Comparison of ENCODE assay signal across 21 cellular contexts in the genomic region with DNA sequence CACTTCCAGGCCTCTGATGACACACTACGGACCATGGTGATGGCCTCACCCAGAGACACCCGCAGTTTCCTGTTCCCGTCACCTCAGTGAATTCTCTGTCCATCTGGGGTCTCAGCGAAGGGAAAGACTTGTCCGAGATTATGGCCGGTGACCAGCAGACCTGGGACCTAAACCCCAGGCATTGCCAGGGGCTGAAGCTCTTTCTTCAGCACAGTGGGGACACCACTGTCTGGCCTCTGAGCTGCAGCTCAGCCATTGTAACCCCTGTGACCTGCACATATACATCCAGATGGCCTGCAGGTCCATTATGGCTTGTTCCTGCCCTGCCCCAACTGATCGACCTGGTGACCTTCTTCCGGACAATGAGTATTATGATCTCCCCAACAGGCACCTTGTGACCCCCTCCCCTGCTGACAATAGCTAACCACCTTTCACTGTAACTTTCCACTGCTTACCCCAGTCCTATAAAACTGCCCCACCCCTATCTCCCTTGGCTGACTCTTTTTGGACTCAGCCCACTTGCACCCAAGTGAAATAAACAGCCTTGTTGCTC. TPM values are rescaled to one million over a fixed set of nuclear protein-coding genes. Genes with fewer than 3 reads are reported as not detected.
DNase-seq lines count a peak whose midpoint lies in the region; ATAC-seq and TF ChIP-seq lines count a peak whose summit lies in the region.
"Had no signal": no experiment of that assay in that cellular context is flagged by ENCODE, and none has a peak within 500 bp of the region (broad histone marks: within the 10 kb centered on the region; RNA-seq: fewer than 3 reads in every experiment).

No MANE protein-coding gene starts in this region.

- H3K18ac ChIP-seq in H9 (ENCODE audit: insufficient read length, low read depth, low read length), result no peak overlapping the region

- H3K27ac ChIP-seq in H9 (ENCODE audit: insufficient read length, low read depth, low read length) (no peak overlapping the region), endodermal cell (ENCODE audit: low read depth, low read length) (no peak overlapping the region), rectal smooth muscle tissue (ENCODE audit: low read depth, low read length) (peak overlapping the region; percentile 46)
- H3K27ac ChIP-seq: PC-9, SJCRH30 had no signal

- no peak overlapping the region for H2BK12ac ChIP-seq in H9 (ENCODE audit: insufficient read length, low read depth, low read length)

- H2BK20ac ChIP-seq in H9 (ENCODE audit: low read depth, low read length, poor library complexity, severe bottlenecking), result no peak overlapping the region

- H3K4ac ChIP-seq in H9 (ENCODE audit: low read depth, low read length), result no peak overlapping the region

- no peak overlapping the region for H3K56ac ChIP-seq in H9 (ENCODE audit: insufficient read length, low read depth, low read length)

- peaks cover 33 to 38% of the 10 kb centered on the region in 2 experiments for H3K4me1 Mint-ChIP-seq in H9
- H3K4me1 Mint-ChIP-seq in endodermal cell, result peaks cover 17% of the 10 kb centered on the region
- H3K4me1 Mint-ChIP-seq in naive thymus-derived CD8-positive, alpha-beta T cell, result peaks cover 0 to 6% (median 2%) of the 10 kb centered on the region in 4 donors

- peak; percentile 9 for DNase-seq in GM10266 (ENCODE audit: extremely low spot score)
- peak; percentile 18 for DNase-seq in H9
- peak; percentile 37 for DNase-seq in endodermal cell
- DNase-seq in naive thymus-derived CD8-positive, alpha-beta T cell, result no peak
- no peak for DNase-seq in NCI-H2107 treated with DMSO at 0.1 percent for 48 hours (lab: John Stamatoyannopoulos, UW; ENCODE audit: unreplicated experiment)
- DNase-seq: ACHN; CD4-positive, alpha-beta T cell; GOT3; HFFc6; Karpas-422; MG63; NCI-H1092; NCI-H146; NCI-H2081 treated with DMSO at 0.1 percent for 48 hours; NCI-H524; PC-9; SJCRH30 had no signal

- no peak overlapping the region for H3K23ac ChIP-seq in H9 (ENCODE audit: insufficient read length, low read depth, low read length)

- no peak overlapping the region for H3T11ph ChIP-seq in H9 (ENCODE audit: low read length)

- no peaks in the 10 kb centered on the region; a peak in 2 of 7 replicates for H3K36me3 Mint-ChIP-seq in H9 (ENCODE audit: insufficient read depth in 1 of 3, low read depth in 3 of 3)
- no peaks in the 10 kb centered on the region for H3K36me3 Mint-ChIP-seq in endodermal cell (ENCODE audit: low read depth)
- peaks cover 0 to 12% (median 0%) of the 10 kb centered on the region in 3 donors for H3K36me3 Mint-ChIP-seq in naive thymus-derived CD8-positive, alpha-beta T cell

- H2AK5ac ChIP-seq in H9 (ENCODE audit: insufficient read length, low read length), result no peak overlapping the region

- no peak overlapping the region for H2BK120ac ChIP-seq in H9 (ENCODE audit: low read depth, low read length, poor library complexity, severe bottlenecking)

- no peak for ATAC-seq in naive thymus-derived CD8-positive, alpha-beta T cell
- no peak for ATAC-seq in GM19035 (IDR thresholded peaks at IDR 0.05; ENCODE audit: unreplicated experiment)

- H3K79me1 ChIP-seq in H9 (ENCODE audit: insufficient read depth, low read depth, low read length, poor library complexity, severe bottlenecking), result no peaks in the 10 kb centered on the region

- H4K5ac ChIP-seq in H9 (ENCODE audit: insufficient read length, low read depth, low read length), result no peak overlapping the region

- no peak overlapping the region for H2BK15ac ChIP-seq in H9 (ENCODE audit: low read depth, low read length)

- H3K9me3 Mint-ChIP-seq in H9 (no peaks in the 10 kb centered on the region), endodermal cell (peaks cover 2% of the 10 kb centered on the region)
- H3K9me3 Mint-ChIP-seq in naive thymus-derived CD8-positive, alpha-beta T cell, result no peaks in the 10 kb centered on the region
- H3K9me3 Mint-ChIP-seq: CD4-positive, alpha-beta T cell; HFFc6 had no signal

- no CpG with 5 or more reads among the region's 8 CpGs for WGBS in H9 (ENCODE audit: extremely low coverage, insufficient read length, low lambda C conversion rate)
- WGBS in endodermal cell (ENCODE audit: insufficient coverage in 1 of 2, insufficient read length in 1 of 2), 2 experiments, result 89 to 91% methylated on average over 8 of the region's 8 CpGs

- no peaks in the 10 kb centered on the region for H3K79me2 ChIP-seq in H9 (ENCODE audit: insufficient read depth, low read length)

- H3K9me3 ChIP-seq in H9 (ENCODE audit: control insufficient read depth, low read depth, low read length) (no peaks in the 10 kb centered on the region), endodermal cell (ENCODE audit: control insufficient read depth, low read length) (no peaks in the 10 kb centered on the region)
- H3K9me3 ChIP-seq: MG63, SJCRH30 had no signal

- H3K4me3 Mint-ChIP-seq in H9 (no peak overlapping the region; a peak in 1 of 5 replicates), endodermal cell (no peak overlapping the region)
- H3K4me3 Mint-ChIP-seq in naive thymus-derived CD8-positive, alpha-beta T cell, result no peak overlapping the region
- H3K4me3 Mint-ChIP-seq: CD4-positive, alpha-beta T cell; HFFc6 had no signal

- H4K8ac ChIP-seq in H9 (replicated peaks; ENCODE audit: insufficient read length, low read depth, low read length), result no peak overlapping the region

- no peaks in the 10 kb centered on the region for H4K20me1 ChIP-seq in H9 (ENCODE audit: control insufficient read depth, insufficient read depth, insufficient read length)

- H2BK5ac ChIP-seq in H9 (ENCODE audit: insufficient read length, low read length), result no peak overlapping the region

- H3K27me3 Mint-ChIP-seq in H9 (ENCODE audit: low read depth) (peaks cover 3% of the 10 kb centered on the region), endodermal cell (ENCODE audit: insufficient read depth) (peaks cover 5% of the 10 kb centered on the region)
- H3K27me3 Mint-ChIP-seq in naive thymus-derived CD8-positive, alpha-beta T cell, result no peaks in the 10 kb centered on the region
- H3K27me3 Mint-ChIP-seq: CD4-positive, alpha-beta T cell had no signal

- peaks cover 4% of the 10 kb centered on the region; the same call in 1 of the 2 replicates for H3K4me1 ChIP-seq in H9 (ENCODE audit: insufficient read depth, low read length)
- peaks cover 9% of the 10 kb centered on the region for H3K4me1 ChIP-seq in endodermal cell (ENCODE audit: control insufficient read depth, insufficient read depth, low read length)
- peaks cover 14% of the 10 kb centered on the region for H3K4me1 ChIP-seq in rectal smooth muscle tissue (ENCODE audit: control insufficient read depth, insufficient read depth, low read length)
- H3K4me1 ChIP-seq: SJCRH30 had no signal

- H3K4me3 ChIP-seq in endodermal cell (ENCODE audit: low read length) (no peak overlapping the region), rectal smooth muscle tissue (ENCODE audit: low read length) (no peak overlapping the region)
- H3K4me3 ChIP-seq: MG63, PC-9, SJCRH30 had no signal

- no peak overlapping the region for H2AFZ ChIP-seq in H9 (ENCODE audit: low read length)
- H2AFZ ChIP-seq: PC-9 had no signal

- H3K27ac Mint-ChIP-seq in H9, result no peak overlapping the region; a peak in 1 of 7 replicates
- H3K27ac Mint-ChIP-seq in endodermal cell, result no peak overlapping the region
- H3K27ac Mint-ChIP-seq in naive thymus-derived CD8-positive, alpha-beta T cell, result peak overlapping the region in 3 of 10 donors; percentile 33 to 82 (median 75)
- H3K27ac Mint-ChIP-seq: CD4-positive, alpha-beta T cell; HFFc6 had no signal

- no peak overlapping the region for H3K14ac ChIP-seq in H9 (ENCODE audit: insufficient read depth, low read length)

- H3K23me2 ChIP-seq in H9 (ENCODE audit: insufficient read length, low read depth, low read length, poor library complexity, severe bottlenecking), result no peaks in the 10 kb centered on the region

- H3K27me3 ChIP-seq in H9 (ENCODE audit: insufficient read depth, low read length) (no peaks in the 10 kb centered on the region), endodermal cell (ENCODE audit: control insufficient read depth, insufficient read depth, low read length, poor library complexity, severe bottlenecking) (no peaks in the 10 kb centered on the region), rectal smooth muscle tissue (ENCODE audit: control insufficient read depth, insufficient read depth, low read length) (no peaks in the 10 kb centered on the region)
- H3K27me3 ChIP-seq: MG63, SJCRH30 had no signal

- H3K36me3 ChIP-seq in endodermal cell (ENCODE audit: control insufficient read depth, insufficient read depth, low read length) (no peaks in the 10 kb centered on the region), rectal smooth muscle tissue (ENCODE audit: control insufficient read depth, insufficient read depth, low read length) (peaks cover 12% of the 10 kb centered on the region)
- H3K36me3 ChIP-seq: MG63, SJCRH30 had no signal

- no peak for TF ChIP-seq CTCF in GM10266 (IDR thresholded peaks at IDR 0.05; ENCODE audit: control insufficient read depth, insufficient read depth, low read depth, missing control alignments)
- TF ChIP-seq CTCF in H9 (conservative IDR thresholded peaks at IDR 0.05), result no peak
- TF ChIP-seq CTCF in endodermal cell (conservative IDR thresholded peaks at IDR 0.05), result no peak

- POLR2A ChIA-PET in naive thymus-derived CD8-positive, alpha-beta T cell (lab: Charles Lee), result no interaction called here

- no peak overlapping the region for H4K91ac ChIP-seq in H9 (ENCODE audit: insufficient read length, low read depth, low read length)

- no peak overlapping the region for H3K4me2 ChIP-seq in H9 (ENCODE audit: insufficient read depth, insufficient read length, low read length)
- H3K4me2 ChIP-seq: PC-9 had no signal

- no peak overlapping the region for H3K9ac ChIP-seq in H9 (ENCODE audit: extremely low read depth, insufficient read length, low read length)
- H3K9ac ChIP-seq in endodermal cell (ENCODE audit: extremely low read depth, low read length, poor library complexity, severe bottlenecking), result no peak overlapping the region
- H3K9ac ChIP-seq in rectal smooth muscle tissue (ENCODE audit: low read length), result no peak overlapping the region

RNA-seq across cellular contexts. Expression of gene CBX7, which starts 22.3 kb away (rescaled TPM):
- total RNA-seq in H9 (2021), result 3.7 and 4.2 TPM in 2 replicates
- total RNA-seq in endodermal cell, result 10 to 100 TPM; 14.2 to 22.0 TPM
- 6.0 TPM for polyA plus RNA-seq in endodermal cell (2013, experiment 1 of 2)
- 5.8 TPM for polyA plus RNA-seq in endodermal cell (2013, experiment 2 of 2)
- total RNA-seq in naive thymus-derived CD8-positive, alpha-beta T cell, result 100 to 1,000 TPM; 131 to 133 TPM
- polyA plus RNA-seq in naive thymus-derived CD8-positive, alpha-beta T cell, result 10 to 100 TPM; 19.1 to 23.1 (median 19.5) TPM

RNA-seq across cellular contexts. Expression of gene APOBEC3H, which starts 33.2 kb away (rescaled TPM):
- total RNA-seq in H9 (2021), result 0.48 TPM in 2 replicates
- total RNA-seq in endodermal cell, result not detected
- 0.32 TPM for polyA plus RNA-seq in endodermal cell (2013, experiment 1 of 2)
- polyA plus RNA-seq in endodermal cell (2013, experiment 2 of 2), result 0.62 TPM
- under 1 TPM in 1 of 2 experiments, not detected in 1; 0.55 TPM for total RNA-seq in naive thymus-derived CD8-positive, alpha-beta T cell
- 1 to 10 TPM in 1 of 3 donors, not detected in 2; 3.2 TPM for polyA plus RNA-seq in naive thymus-derived CD8-positive, alpha-beta T cell
- total RNA-seq: HT-29, SJCRH30 had no signal
- polyA plus RNA-seq: IMR-90 had no signal

RNA-seq across cellular contexts. Expression of gene APOBEC3G, which starts 53.2 kb away (rescaled TPM):
- total RNA-seq in H9 (2021), result 1.6 and 2.4 TPM in 2 replicates
- total RNA-seq in endodermal cell, result 10 to 100 TPM in 1 of 2 donors, 1 to 10 TPM in 1; 8.7 to 19.7 TPM
- polyA plus RNA-seq in endodermal cell (2013, experiment 1 of 2), result 5.9 TPM
- 9.5 TPM for polyA plus RNA-seq in endodermal cell (2013, experiment 2 of 2)
- 10 to 100 TPM; 24.3 to 27.4 TPM for total RNA-seq in naive thymus-derived CD8-positive, alpha-beta T cell
- 100 to 1,000 TPM in 1 of 3 donors, 10 to 100 TPM in 2; 30.6 to 113 (median 38.7) TPM for polyA plus RNA-seq in naive thymus-derived CD8-positive, alpha-beta T cell
- total RNA-seq: HT-29, SJCRH30 had no signal

Comparison
In these comparisons a context has a peak if more than half of its experiments do, and no peak if none do; other contexts are left out.
1. DNase-seq: peak in GM10266 (single experiment), H9 (single experiment) and endodermal cell (single experiment); none in naive thymus-derived CD8-positive, alpha-beta T cell (0 of 10) and NCI-H2107 treated with DMSO at 0.1 percent for 48 hours (single experiment).
2. RNA of gene CBX7, which starts 22.3 kb away (total RNA-seq): 131 to 133 TPM in naive thymus-derived CD8-positive, alpha-beta T cell; 14.2 to 22.0 TPM in endodermal cell and 3.7 to 4.2 TPM in H9; every median in the first group is over 4 times any median in the second.